8 cellular contexts compared by ENCODE assay signal in genomic region chr22:34035209-34035608, GRCh38.
"Had no signal": no experiment of that assay in that cellular context is flagged by ENCODE, and none has a peak within 500 bp of the region (broad histone marks: within the 10 kb centered on the region; RNA-seq: fewer than 3 reads in every experiment).

No MANE protein-coding gene starts in this region.

- H3K27ac Mint-ChIP-seq: IgD-negative memory B cell had no signal

- FAIRE-seq: HTR-8/SVneo, K562 had no signal

- H3K36me3 Mint-ChIP-seq: IgD-negative memory B cell had no signal

- H3K27ac ChIP-seq: HL-60, KMS-11 had no signal

- ATAC-seq: K562 had no signal

- H3K9ac ChIP-seq: KMS-11 had no signal

- H3K4me3 ChIP-seq: K562 had no signal

- DNase-seq: IMR-90, KBM-7, KG1 had no signal

- H3K4me1 Mint-ChIP-seq: IgD-negative memory B cell had no signal

- H3K4me2 ChIP-seq: KMS-11 had no signal

- H3K4me3 Mint-ChIP-seq: IgD-negative memory B cell had no signal
